20 cellular contexts compared by ENCODE assay signal in the genomic region with DNA sequence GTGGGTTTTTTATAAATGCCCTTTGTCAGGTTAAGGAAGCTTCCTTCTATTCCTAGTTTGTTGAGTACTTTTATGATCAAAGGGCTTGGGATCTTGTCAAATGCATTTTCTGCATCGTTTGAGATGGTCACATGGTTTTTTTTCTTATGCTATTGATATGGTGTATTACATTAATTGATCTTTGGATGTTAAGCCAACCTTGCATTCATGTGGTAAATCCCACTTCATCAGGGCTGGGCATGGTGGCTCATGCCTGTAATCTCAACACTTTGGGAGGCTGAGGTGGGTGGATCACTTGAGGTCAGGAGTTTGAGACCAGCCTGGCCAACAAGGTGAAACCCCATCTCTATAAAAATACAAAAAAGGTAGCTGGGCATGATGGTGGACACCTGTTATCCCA. TPM values are rescaled to one million over a fixed set of nuclear protein-coding genes. Genes with fewer than 3 reads are reported as not detected.
A peak's percentile ranks its signal among the peaks of the same experiment; 100 is the strongest.
DNase-seq lines count a peak whose midpoint lies in the region; ATAC-seq, FAIRE-seq and TF ChIP-seq lines count a peak whose summit lies in the region.
"Had no signal": no experiment of that assay in that cellular context is flagged by ENCODE, and none has a peak within 500 bp of the region (broad histone marks: within the 10 kb centered on the region; RNA-seq: fewer than 3 reads in every experiment).

No MANE protein-coding gene starts in this region.

- no peak for FAIRE-seq in K562 (lab: Jason Lieb, UNC)
- FAIRE-seq: D721Med, G401.6, GM12891, GM19239 had no signal

- H2AFZ ChIP-seq in K562 (ENCODE audit: low read depth, low read length) = no peak overlapping the region

- 0% methylated on average over 1 of the region's 1 CpG for WGBS in K562 (ENCODE audit: insufficient coverage, low coverage, missing lambda C conversion rate)
- 26 to 69% methylated on average over 1 of the region's 1 CpG for WGBS in sigmoid colon, 2 donors

- H3K36me3 ChIP-seq in K562 (ENCODE audit: control insufficient read depth, insufficient read depth, low read length) (no peaks in the 10 kb centered on the region), sigmoid colon (no peaks in the 10 kb centered on the region)
- H3K36me3 ChIP-seq: BLaER1 treated with 17β-estradiol and CSF1 and Interleukin-3, amounts not matched to agents 10 nM and 100 nM had no signal

- peaks cover 11% of the 10 kb centered on the region for H3K27me3 Mint-ChIP-seq in activated T-cell treated with anti-CD3 and anti-CD28 coated beads, Interleukin-2, amount 50 U/mL, for 4 hours (ENCODE audit: low read depth)

- H3K27ac ChIP-seq in K562 (ENCODE audit: extremely low read depth, low read depth, low read length) (no peak overlapping the region), sigmoid colon (no peak overlapping the region)
- H3K27ac ChIP-seq: BLaER1 treated with 17β-estradiol and CSF1 and Interleukin-3, amounts not matched to agents 10 nM and 100 nM; C4-2B had no signal

- H3K9me3 ChIP-seq in K562 (replicated peaks; ENCODE audit: control insufficient read depth, insufficient read depth, low read depth, low read length) = no peaks in the 10 kb centered on the region
- no peaks in the 10 kb centered on the region for H3K9me3 ChIP-seq in sigmoid colon
- H3K9me3 ChIP-seq: Caco-2 had no signal

- no peaks in the 10 kb centered on the region for H3K9me1 ChIP-seq in K562 (ENCODE audit: control insufficient read depth, insufficient read depth, low read length)

- CTCF ChIA-PET in K562 (lab: Yijun Ruan, JAX; ENCODE audit: low intra/inter-chr PET ratio) = no interaction called here

- peaks cover 7% of the 10 kb centered on the region for H3K9me3 Mint-ChIP-seq in activated T-cell treated with anti-CD3 and anti-CD28 coated beads, Interleukin-2, amount 50 U/mL, for 4 hours

- H3K27me3 ChIP-seq in K562 (ENCODE audit: control insufficient read depth in 2 of 2, insufficient read depth in 2 of 2, low read length in 2 of 2) (no peaks in the 10 kb centered on the region), sigmoid colon (peaks cover 2 to 35% (median 10%) of the 10 kb centered on the region in 3 donors)
- H3K27me3 ChIP-seq: BLaER1 treated with 17β-estradiol and CSF1 and Interleukin-3, amounts not matched to agents 10 nM and 100 nM had no signal

- no peak overlapping the region for H3K9ac ChIP-seq in K562 (ENCODE audit: insufficient read depth in 1 of 2, low read depth in 2 of 2, low read length in 2 of 2)
- H3K9ac ChIP-seq: BLaER1 treated with 17β-estradiol and CSF1 and Interleukin-3, amounts not matched to agents 10 nM and 100 nM had no signal

- no peaks in the 10 kb centered on the region for H3K36me3 Mint-ChIP-seq in activated T-cell treated with anti-CD3 and anti-CD28 coated beads, Interleukin-2, amount 50 U/mL, for 4 hours (ENCODE audit: insufficient read depth)
- H3K36me3 Mint-ChIP-seq: CD8-positive, alpha-beta T cell had no signal

- in situ Hi-C loops in K562 (cut with MboI) = no loop called here

- intact Hi-C loops in K562 (cut with micrococcal nuclease) = no loop called here
- intact Hi-C loops in sigmoid colon (cut with DNase I) = no loop called here

- no peaks in the 10 kb centered on the region for H3K79me2 ChIP-seq in K562 (ENCODE audit: control insufficient read depth, insufficient read depth, low read length)

- no peaks in the 10 kb centered on the region for H4K20me1 ChIP-seq in K562 (replicated peaks; ENCODE audit: control insufficient read depth, insufficient read depth, low read length)
- H4K20me1 ChIP-seq: BLaER1 treated with 17β-estradiol and CSF1 and Interleukin-3, amounts not matched to agents 10 nM and 100 nM had no signal

- H3K4me3 ChIP-seq in K562 (no peak overlapping the region), sigmoid colon (no peak overlapping the region)
- H3K4me3 ChIP-seq: BLaER1 treated with 17β-estradiol and CSF1 and Interleukin-3, amounts not matched to agents 10 nM and 100 nM had no signal

- TF ChIP-seq CTCF in K562 (IDR thresholded peaks at IDR 0.05 in 2 of 3, conservative IDR thresholded peaks at IDR 0.05 in 1 of 3; ENCODE audit: insufficient read depth in 2 of 3, low read depth in 1 of 3, low read length in 3 of 3) = no peak
- TF ChIP-seq CTCF in sigmoid colon (IDR thresholded peaks at IDR 0.05) = no peak

- no peaks in the 10 kb centered on the region for H3K4me1 Mint-ChIP-seq in activated T-cell treated with anti-CD3 and anti-CD28 coated beads, Interleukin-2, amount 50 U/mL, for 4 hours (ENCODE audit: low read depth)

- no peak overlapping the region for H3K4me3 Mint-ChIP-seq in activated T-cell treated with anti-CD3 and anti-CD28 coated beads, Interleukin-2, amount 50 U/mL, for 4 hours
- H3K4me3 Mint-ChIP-seq: CD4-positive, alpha-beta T cell; CD8-positive, alpha-beta T cell had no signal

- POLR2A ChIA-PET in K562 (lab: Yijun Ruan, JAX) = no interaction called here

- TF ChIP-seq EP300 in K562 (IDR thresholded peaks at IDR 0.05; ENCODE audit: low read length) (no peak), sigmoid colon (IDR thresholded peaks at IDR 0.05) (no peak)

- DNase-seq in activated T-cell treated with anti-CD3 and anti-CD28 coated beads, Interleukin-2, amount 50 U/mL, for 1 hour = peak; percentile 1
- DNase-seq in activated T-cell treated with anti-CD3 and anti-CD28 coated beads, Interleukin-2, amount 50 U/mL, for 4 hours = no peak
- DNase-seq in K562 (ENCODE audit: extremely low read depth in 1 of 4, low spot score in 3 of 4) = no peak
- DNase-seq in sigmoid colon = peak; percentile 4
- DNase-seq in NCI-H146 (lab: John Stamatoyannopoulos, UW) = no peak
- no peak for DNase-seq in RPMI8226
- DNase-seq: 8988T; ACHN; Caco-2; Calu3; CD4-positive, alpha-beta T cell; CD8-positive, alpha-beta T cell; DMS79 treated with DMSO at 0.1 percent for 48 hours; GF-D8 had no signal

- BruUV-seq in K562 (replicated peaks; lab: Mats Ljungman, UMichigan) = no TSS peak

- TF ChIP-seq RAD21 in K562 (CRISPR knock-in tag; conservative IDR thresholded peaks at IDR 0.05 in 1 of 2, IDR thresholded peaks at IDR 0.05 in 1 of 2) = no peak

- no peak overlapping the region for H3K4me2 ChIP-seq in K562 (ENCODE audit: insufficient read depth, low read length)
- H3K4me2 ChIP-seq: BLaER1 treated with 17β-estradiol and CSF1 and Interleukin-3, amounts not matched to agents 10 nM and 100 nM had no signal

- TF ChIP-seq POLR2A in K562 (conservative IDR thresholded peaks at IDR 0.05) (no peak), sigmoid colon (IDR thresholded peaks at IDR 0.05) (no peak)

- no peak for ATAC-seq in activated T-cell treated with anti-CD3 and anti-CD28 coated beads, Interleukin-2, amount 50 U/mL, for 4 hours
- ATAC-seq in K562 = no peak
- ATAC-seq: CD8-positive, alpha-beta T cell had no signal

- H3K4me1 ChIP-seq in K562 (replicated peaks in 1 of 2; ENCODE audit: control insufficient read depth in 2 of 2, insufficient read depth in 2 of 2, low read length in 2 of 2) (no peaks in the 10 kb centered on the region; a peak in 2 of 5 replicates), sigmoid colon (no peaks in the 10 kb centered on the region)
- H3K4me1 ChIP-seq: Caco-2 had no signal

TF ChIP-seq in K562, 482 proteins besides CTCF, POLR2A, EP300 and RAD21:
- TF ChIP-seq FOXP1 (CRISPR knock-in tag; IDR thresholded peaks at IDR 0.05) = no peak
- TF ChIP-seq ZNF445 (CRISPR knock-in tag; IDR thresholded peaks at IDR 0.05; ENCODE audit: low read depth) = no peak
- TF ChIP-seq ZNF324 (CRISPR knock-in tag; IDR thresholded peaks at IDR 0.05) = peak; percentile 95
- TF ChIP-seq ZNF764 (CRISPR knock-in tag; IDR thresholded peaks at IDR 0.05; ENCODE audit: low read depth) = no peak
- TF ChIP-seq TRIM24 (IDR thresholded peaks at IDR 0.05) = 0 out of 4 replicates have a peak, but pooled peaks of 1 of the 2 experiments have one; percentile 10
- no peak for TF ChIP-seq ZNF696 (CRISPR knock-in tag; conservative IDR thresholded peaks at IDR 0.05)

RNA-seq across cellular contexts. Expression of gene ATP2A3, which starts 30.8 kb away (rescaled TPM):
- total RNA-seq in activated T-cell treated with anti-CD3 and anti-CD28 coated beads, Interleukin-2, amount 50 U/mL, for 4 hours = 10 to 100 TPM; 55.8 to 68.8 (median 63.6) TPM
- total RNA-seq in K562 (2011; cell fraction: chromatin; rRNA removed; ENCODE audit: low replicate concordance) = 198 and 586 TPM in 2 replicates
- total RNA-seq in K562 (2011; cell fraction: nucleolus; rRNA removed) = 353 and 436 TPM in 2 replicates
- total RNA-seq in K562 (2011; cell fraction: nucleoplasm; rRNA removed) = 289 and 326 TPM in 2 replicates
- total RNA-seq in K562 (2014; rRNA removed) = 41.2 and 50.7 TPM in 2 replicates
- total RNA-seq in K562 (2014; rRNA removed; fragmentation: Illumina TruSeq; extraction: Trizol) = 9.0 and 9.2 TPM in 2 replicates
- total RNA-seq in K562 (2015; rRNA removed; fragmentation: Illumina TruSeq; extraction: Trizol) = 16.9 TPM in 2 replicates
- 79.7 and 103 TPM in 2 replicates for total RNA-seq in K562 (2021)
- 42.6 and 65.4 TPM in 2 replicates for polyA plus RNA-seq in K562 (2011; rRNA removed)
- polyA plus RNA-seq in K562 (2011; cell fraction: cytosol; rRNA removed) = 45.9 and 88.8 TPM in 2 replicates
- polyA plus RNA-seq in K562 (2011; cell fraction: nucleus; rRNA removed) = 230 and 368 TPM in 2 replicates
- polyA plus RNA-seq in K562 (2012) = 77.5 and 466 TPM in 2 replicates
- polyA plus RNA-seq in K562 (2014; fragmentation: Illumina TruSeq; extraction: Trizol) = 31.3 and 65.0 TPM in 2 replicates
- polyA plus RNA-seq in K562 (2014; fragmentation: Nextera tagmentation; extraction: Ambion mirVana) = under 1 TPM; 0.65 to 0.66 TPM
- polyA plus RNA-seq in K562 (2014; rRNA removed) = 54.5 and 66.9 TPM in 2 replicates
- 33.8 and 63.1 TPM in 2 replicates for polyA minus RNA-seq in K562 (2011; rRNA and poly(A)+ RNA removed)
- polyA minus RNA-seq in K562 (2011; cell fraction: cytosol; rRNA and poly(A)+ RNA removed) = 71.3 and 83.9 TPM in 2 replicates
- 85.0 and 89.2 TPM in 2 replicates for polyA minus RNA-seq in K562 (2011; cell fraction: nucleus; rRNA and poly(A)+ RNA removed)
- 10 to 100 TPM in 1 of 4 donors, 1 to 10 TPM in 3; 3.6 to 12.7 (median 5.0) TPM for total RNA-seq in sigmoid colon
- 100 to 1,000 TPM in 1 of 3 donors, 10 to 100 TPM in 2; 19.2 to 158 (median 21.6) TPM for polyA plus RNA-seq in sigmoid colon

Comparison
In these comparisons a context has a peak if more than half of its experiments do, and no peak if none do; other contexts are left out.
1. DNase-seq: peak in activated T-cell treated with anti-CD3 and anti-CD28 coated beads, Interleukin-2, amount 50 U/mL, for 1 hour (single experiment) and sigmoid colon (single experiment); none in activated T-cell treated with anti-CD3 and anti-CD28 coated beads, Interleukin-2, amount 50 U/mL, for 4 hours (single experiment), K562 (0 of 4), NCI-H146 (single experiment) and RPMI8226 (single experiment).